Comparison of ENCODE assay signal across 27 cellular contexts in the genomic region with DNA sequence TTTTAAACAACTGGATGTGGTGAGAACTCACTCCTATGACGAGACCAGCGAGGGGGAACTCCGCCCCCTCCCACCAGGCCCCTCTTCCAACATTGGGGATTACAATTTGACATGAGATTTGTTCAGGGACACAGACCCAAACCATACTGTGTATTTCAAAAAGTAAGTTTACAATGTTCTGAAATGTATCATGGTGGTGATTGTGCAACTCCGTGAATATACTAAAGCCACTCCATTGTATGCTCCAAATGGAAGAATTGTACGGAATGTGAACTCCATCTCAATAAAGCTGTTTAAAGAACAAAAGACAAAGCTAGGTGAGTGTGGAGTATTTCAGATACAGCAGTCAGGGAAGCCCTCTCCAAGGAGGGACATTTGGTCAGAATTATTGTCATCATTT.
A peak's percentile ranks its signal among the peaks of the same experiment; 100 is the strongest.
DNase-seq lines count a peak whose midpoint lies in the region; ATAC-seq, FAIRE-seq and TF ChIP-seq lines count a peak whose summit lies in the region.
"Had no signal": no experiment of that assay in that cellular context is flagged by ENCODE, and none has a peak within 500 bp of the region (broad histone marks: within the 10 kb centered on the region; RNA-seq: fewer than 3 reads in every experiment).

No MANE protein-coding gene starts in this region.

- no peaks in the 10 kb centered on the region for H3K36me3 ChIP-seq in K562 (ENCODE audit: control insufficient read depth, insufficient read depth, low read length)
- H3K36me3 ChIP-seq in hepatocyte (replicated peaks; ENCODE audit: insufficient read depth, low read depth): no peaks in the 10 kb centered on the region
- no peaks in the 10 kb centered on the region for H3K36me3 ChIP-seq in smooth muscle cell (ENCODE audit: low read depth)
- H3K36me3 ChIP-seq: BE2C; BLaER1 treated with 17β-estradiol and CSF1 and Interleukin-3, amounts not matched to agents 10 nM and 100 nM had no signal

- no peak for TF ChIP-seq RAD21 in K562 (CRISPR knock-in tag; conservative IDR thresholded peaks at IDR 0.05 in 1 of 2, IDR thresholded peaks at IDR 0.05 in 1 of 2)

- H3K4me3 Mint-ChIP-seq in natural killer cell treated with Interleukin-12 subunit alpha and Interleukin-12 subunit beta and Interleukin-15 and Interleukin-18, amount 100 ng/mL, for 72 hours: no peak overlapping the region
- no peak overlapping the region for H3K4me3 Mint-ChIP-seq in natural killer cell
- H3K4me3 Mint-ChIP-seq: CD14-positive monocyte; CD4-positive, alpha-beta T cell; CD8-positive, alpha-beta memory T cell; GM23338; H9 had no signal

- peaks cover 4 to 13% of the 10 kb centered on the region in 2 donors for H3K27me3 Mint-ChIP-seq in natural killer cell treated with Interleukin-12 subunit alpha and Interleukin-12 subunit beta and Interleukin-15 and Interleukin-18, amount 100 ng/mL, for 72 hours
- peaks cover 0 to 2% of the 10 kb centered on the region in 2 donors for H3K27me3 Mint-ChIP-seq in natural killer cell (ENCODE audit: low read depth in 2 of 2)

- H3K4me1 Mint-ChIP-seq in natural killer cell treated with Interleukin-12 subunit alpha and Interleukin-12 subunit beta and Interleukin-15 and Interleukin-18, amount 100 ng/mL, for 72 hours (ENCODE audit: low read depth in 2 of 2): no peaks in the 10 kb centered on the region
- H3K4me1 Mint-ChIP-seq in natural killer cell: no peaks in the 10 kb centered on the region
- H3K4me1 Mint-ChIP-seq: CD14-positive monocyte; CD8-positive, alpha-beta memory T cell had no signal

- no peak for FAIRE-seq in K562 (lab: Jason Lieb, UNC)
- FAIRE-seq: A549, D721Med, GM12878, GM19239 had no signal

- no peaks in the 10 kb centered on the region for H3K9me2 ChIP-seq in hepatocyte (replicated peaks; ENCODE audit: insufficient read depth)

- H3F3A ChIP-seq in smooth muscle cell (ENCODE audit: low read depth): peaks cover 5% of the 10 kb centered on the region

- DNase-seq in natural killer cell treated with Interleukin-12 subunit alpha and Interleukin-12 subunit beta and Interleukin-15 and Interleukin-18, amount 100 ng/mL, for 72 hours (ENCODE audit: low spot score): peak; percentile 12
- DNase-seq in natural killer cell (no peak), K562 (ENCODE audit: extremely low read depth in 1 of 4, low spot score in 3 of 4) (no peak), hepatocyte (ENCODE audit: low spot score) (no peak), smooth muscle cell (lab: John Stamatoyannopoulos, UW; ENCODE audit: unreplicated experiment) (no peak), NCI-H82 treated with DMSO at 0.1 percent for 48 hours (lab: John Stamatoyannopoulos, UW; ENCODE audit: unreplicated experiment) (no peak), mucosa of gallbladder (ENCODE audit: low spot score) (no peak), omental fat pad (ENCODE audit: low spot score) (no peak)
- DNase-seq: 8988T; ACHN; AML-193; BE2C; CD4-positive, alpha-beta T cell; CD8-positive, alpha-beta memory T cell; DMS 273 treated with DMSO at 0.1 percent for 48 hours; DMS79; EL; GDM1; H9 had no signal

- H3K9ac ChIP-seq in K562 (ENCODE audit: insufficient read depth in 1 of 2, low read depth in 2 of 2, low read length in 2 of 2) (no peak overlapping the region), smooth muscle cell (ENCODE audit: low read depth) (no peak overlapping the region)
- H3K9ac ChIP-seq: BLaER1 treated with 17β-estradiol and CSF1 and Interleukin-3, amounts not matched to agents 10 nM and 100 nM had no signal

- no peak for ATAC-seq in natural killer cell treated with Interleukin-12 subunit alpha and Interleukin-12 subunit beta and Interleukin-15 and Interleukin-18, amount 100 ng/mL, for 72 hours
- ATAC-seq in natural killer cell: no peak
- ATAC-seq in K562: no peak
- ATAC-seq in omental fat pad (ENCODE audit: low FRiP score): no peak
- ATAC-seq: A549, GM12878, GM23338, HCT116 had no signal

- in situ Hi-C loops in K562 (cut with MboI): no loop called here

- TF ChIP-seq CTCF in natural killer cell (IDR thresholded peaks at IDR 0.05) (no peak), K562 (IDR thresholded peaks at IDR 0.05 in 2 of 3, conservative IDR thresholded peaks at IDR 0.05 in 1 of 3; ENCODE audit: insufficient read depth in 2 of 3, low read depth in 1 of 3, low read length in 3 of 3) (no peak), hepatocyte (IDR thresholded peaks at IDR 0.05; ENCODE audit: poor library complexity) (no peak), smooth muscle cell (IDR thresholded peaks at IDR 0.05; ENCODE audit: borderline replicate concordance, insufficient read depth, poor library complexity, severe bottlenecking) (no peak), omental fat pad (IDR thresholded peaks at IDR 0.05) (no peak)

- TF ChIP-seq EP300 in K562 (IDR thresholded peaks at IDR 0.05; ENCODE audit: low read length): no peak

- no peak for TF ChIP-seq POLR2A in K562 (conservative IDR thresholded peaks at IDR 0.05)

- BruUV-seq in K562 (replicated peaks; lab: Mats Ljungman, UMichigan): no TSS peak

- no peaks in the 10 kb centered on the region for H3K4me1 ChIP-seq in K562 (replicated peaks in 1 of 2; ENCODE audit: control insufficient read depth in 2 of 2, insufficient read depth in 2 of 2, low read length in 2 of 2)
- peaks cover 26% of the 10 kb centered on the region for H3K4me1 ChIP-seq in hepatocyte (ENCODE audit: insufficient read depth)
- peaks cover 13% of the 10 kb centered on the region for H3K4me1 ChIP-seq in smooth muscle cell (ENCODE audit: low read depth)

- H4K20me1 ChIP-seq in K562 (replicated peaks; ENCODE audit: control insufficient read depth, insufficient read depth, low read length): no peaks in the 10 kb centered on the region
- H4K20me1 ChIP-seq in hepatocyte (ENCODE audit: insufficient read depth, poor library complexity, severe bottlenecking): no peaks in the 10 kb centered on the region
- H4K20me1 ChIP-seq in smooth muscle cell (ENCODE audit: low read depth): no peaks in the 10 kb centered on the region
- H4K20me1 ChIP-seq: BLaER1 treated with 17β-estradiol and CSF1 and Interleukin-3, amounts not matched to agents 10 nM and 100 nM had no signal

- H2AFZ ChIP-seq in K562 (ENCODE audit: low read depth, low read length): no peak overlapping the region
- no peak overlapping the region for H2AFZ ChIP-seq in hepatocyte
- no peak overlapping the region for H2AFZ ChIP-seq in smooth muscle cell (ENCODE audit: low read depth)
- H2AFZ ChIP-seq: GM23338 had no signal

- no peaks in the 10 kb centered on the region for H3K36me3 Mint-ChIP-seq in natural killer cell treated with Interleukin-12 subunit alpha and Interleukin-12 subunit beta and Interleukin-15 and Interleukin-18, amount 100 ng/mL, for 72 hours
- H3K36me3 Mint-ChIP-seq in natural killer cell: no peaks in the 10 kb centered on the region
- H3K36me3 Mint-ChIP-seq: CD14-positive monocyte; CD8-positive, alpha-beta memory T cell had no signal

- H3K27ac ChIP-seq in K562 (ENCODE audit: extremely low read depth, low read depth, low read length) (no peak overlapping the region), hepatocyte (peak overlapping the region; percentile 31), smooth muscle cell (ENCODE audit: low read depth) (peak overlapping the region; percentile 48)
- H3K27ac ChIP-seq: BLaER1 treated with 17β-estradiol and CSF1 and Interleukin-3, amounts not matched to agents 10 nM and 100 nM had no signal

- H3K4me3 ChIP-seq in K562 (no peak overlapping the region), hepatocyte (no peak overlapping the region), smooth muscle cell (no peak overlapping the region)
- H3K4me3 ChIP-seq: A549; BLaER1 treated with 17β-estradiol and CSF1 and Interleukin-3, amounts not matched to agents 10 nM and 100 nM; GM12878; GM23338 had no signal

- H3K79me2 ChIP-seq in K562 (ENCODE audit: control insufficient read depth, insufficient read depth, low read length): no peaks in the 10 kb centered on the region
- H3K79me2 ChIP-seq in hepatocyte: no peaks in the 10 kb centered on the region
- no peaks in the 10 kb centered on the region for H3K79me2 ChIP-seq in smooth muscle cell (ENCODE audit: low read depth)

- no peaks in the 10 kb centered on the region for H3K9me3 Mint-ChIP-seq in natural killer cell treated with Interleukin-12 subunit alpha and Interleukin-12 subunit beta and Interleukin-15 and Interleukin-18, amount 100 ng/mL, for 72 hours
- H3K9me3 Mint-ChIP-seq in natural killer cell: no peaks in the 10 kb centered on the region
- H3K9me3 Mint-ChIP-seq: GM23338, H9 had no signal

- 0% methylated on average over 5 of the region's 5 CpGs for WGBS in K562 (ENCODE audit: insufficient coverage, low coverage, missing lambda C conversion rate)
- WGBS in hepatocyte (ENCODE audit: low lambda C conversion rate, missing lambda C conversion rate): 86% methylated on average over 5 of the region's 5 CpGs
- 88% methylated on average over 5 of the region's 5 CpGs for WGBS in smooth muscle cell (ENCODE audit: low lambda C conversion rate)

- H3K4me2 ChIP-seq in K562 (ENCODE audit: insufficient read depth, low read length) (no peak overlapping the region), hepatocyte (no peak overlapping the region), smooth muscle cell (no peak overlapping the region)
- H3K4me2 ChIP-seq: A549; BLaER1 treated with 17β-estradiol and CSF1 and Interleukin-3, amounts not matched to agents 10 nM and 100 nM; GM23338 had no signal

- POLR2A ChIA-PET in K562 (lab: Yijun Ruan, JAX): no interaction called here

- H3K27me3 ChIP-seq in K562 (ENCODE audit: control insufficient read depth in 2 of 2, insufficient read depth in 2 of 2, low read length in 2 of 2) (peaks cover 5 to 24% of the 10 kb centered on the region in 2 experiments; a peak in 3 of 5 replicates), hepatocyte (no peaks in the 10 kb centered on the region), smooth muscle cell (ENCODE audit: low read depth) (no peaks in the 10 kb centered on the region)
- H3K27me3 ChIP-seq: BE2C; BLaER1 treated with 17β-estradiol and CSF1 and Interleukin-3, amounts not matched to agents 10 nM and 100 nM had no signal

- CTCF ChIA-PET in K562 (lab: Yijun Ruan, JAX; ENCODE audit: low intra/inter-chr PET ratio): no interaction called here

- intact Hi-C loops in natural killer cell (cut with micrococcal nuclease): no loop called here
- intact Hi-C loops in K562 (cut with micrococcal nuclease): no loop called here

- H3K9me3 ChIP-seq in K562 (replicated peaks; ENCODE audit: control insufficient read depth, insufficient read depth, low read depth, low read length) (no peaks in the 10 kb centered on the region), hepatocyte (ENCODE audit: low read depth) (no peaks in the 10 kb centered on the region), smooth muscle cell (replicated peaks; ENCODE audit: low read depth) (no peaks in the 10 kb centered on the region)
- H3K9me3 ChIP-seq: A549, BE2C had no signal

- no peaks in the 10 kb centered on the region for H3K9me1 ChIP-seq in K562 (ENCODE audit: control insufficient read depth, insufficient read depth, low read length)

- no peak overlapping the region for H3K27ac Mint-ChIP-seq in natural killer cell treated with Interleukin-12 subunit alpha and Interleukin-12 subunit beta and Interleukin-15 and Interleukin-18, amount 100 ng/mL, for 72 hours
- H3K27ac Mint-ChIP-seq in natural killer cell: no peak overlapping the region
- H3K27ac Mint-ChIP-seq: CD14-positive monocyte; CD4-positive, alpha-beta T cell; CD8-positive, alpha-beta memory T cell; GM23338 had no signal

TF ChIP-seq in K562, 482 proteins besides CTCF, POLR2A, EP300 and RAD21 (continues in another document):
- TF ChIP-seq MTA3 (IDR thresholded peaks at IDR 0.05; ENCODE audit: borderline replicate concordance): no peak
